Comparison of ENCODE assay signal across 8 cellular contexts in genomic region chr5:143395638-143396352, GRCh38. TPM values are rescaled to one million over a fixed set of nuclear protein-coding genes. Genes with fewer than 3 reads are reported as not detected.
DNase-seq lines count a peak whose midpoint lies in the region; ATAC-seq and TF ChIP-seq lines count a peak whose summit lies in the region.

No MANE protein-coding gene starts in this region.

- H3K9me3 Mint-ChIP-seq in activated CD4-positive, alpha-beta T cell treated with anti-CD3 and anti-CD28 coated beads, Interleukin-2, amount 10 ng/mL, durations not matched to agents 24 days and 14 days: no peaks in the 10 kb centered on the region
- no peaks in the 10 kb centered on the region for H3K9me3 Mint-ChIP-seq in stimulated activated naive CD8-positive, alpha-beta T cell treated with anti-CD3 and anti-CD28 coated beads, Interleukin-15, amount 100 ng/mL, for 72 hours

- no peaks in the 10 kb centered on the region for H3K27me3 Mint-ChIP-seq in activated CD4-positive, alpha-beta T cell treated with anti-CD3 and anti-CD28 coated beads, Interleukin-2, amount 10 ng/mL, durations not matched to agents 24 days and 14 days
- no peaks in the 10 kb centered on the region for H3K27me3 Mint-ChIP-seq in stimulated activated naive CD8-positive, alpha-beta T cell treated with anti-CD3 and anti-CD28 coated beads, Interleukin-15, amount 100 ng/mL, for 72 hours

- DNase-seq in activated CD4-positive, alpha-beta T cell treated with anti-CD3 and anti-CD28 coated beads, Interleukin-2, amount 10 ng/mL, durations not matched to agents 24 days and 14 days: no peak
- no peak for DNase-seq in activated CD4-positive, alpha-beta T cell treated with anti-CD3 and anti-CD28 coated beads, Interleukin-2, amount 50 U/mL, for 48 hours
- DNase-seq in dorsolateral prefrontal cortex: no peak
- DNase-seq in stimulated activated naive CD8-positive, alpha-beta T cell treated with anti-CD3 and anti-CD28 coated beads, Interleukin-15, amount 100 ng/mL, for 72 hours: no peak
- DNase-seq in HEK293T (ENCODE audit: extremely low spot score): no peak
- no peak for DNase-seq in HT-29 (ENCODE audit: low spot score)
- DNase-seq in activated naive CD4-positive, alpha-beta T cell treated with anti-CD3 and anti-CD28 coated beads, Interleukin-2, amount 50 U/mL, for 16 hours: no peak

- H3K27ac ChIP-seq in dorsolateral prefrontal cortex: peak overlapping the region; percentile 12 to 100 (median 98)

- peak; percentile 48 for ATAC-seq in HG03442 (IDR thresholded peaks at IDR 0.05; ENCODE audit: unreplicated experiment)
- peak; percentile 81 for ATAC-seq in stimulated activated naive CD8-positive, alpha-beta T cell treated with anti-CD3 and anti-CD28 coated beads, Interleukin-15, amount 100 ng/mL, for 72 hours

- H3K4me3 Mint-ChIP-seq in activated CD4-positive, alpha-beta T cell treated with anti-CD3 and anti-CD28 coated beads, Interleukin-2, amount 10 ng/mL, durations not matched to agents 24 days and 14 days: peak overlapping the region; percentile 68
- H3K4me3 Mint-ChIP-seq in stimulated activated naive CD8-positive, alpha-beta T cell treated with anti-CD3 and anti-CD28 coated beads, Interleukin-15, amount 100 ng/mL, for 72 hours: peak overlapping the region; percentile 83 to 90

- POLR2A ChIA-PET in HEK293T (lab: Yijun Ruan, JAX): no interaction called here

- peaks cover 44% of the 10 kb centered on the region for H3K36me3 Mint-ChIP-seq in activated CD4-positive, alpha-beta T cell treated with anti-CD3 and anti-CD28 coated beads, Interleukin-2, amount 10 ng/mL, durations not matched to agents 24 days and 14 days (ENCODE audit: low read depth)

- TF ChIP-seq CTCF in dorsolateral prefrontal cortex (IDR thresholded peaks at IDR 0.05 in 54 of 56, conservative IDR thresholded peaks at IDR 0.05 in 2 of 56; ENCODE audit: low read depth in 1 of 56, partially characterized antibody in 56 of 56): no peak

- H3K4me1 Mint-ChIP-seq in activated CD4-positive, alpha-beta T cell treated with anti-CD3 and anti-CD28 coated beads, Interleukin-2, amount 10 ng/mL, durations not matched to agents 24 days and 14 days: peaks cover 54% of the 10 kb centered on the region
- peaks cover 51% of the 10 kb centered on the region for H3K4me1 Mint-ChIP-seq in stimulated activated naive CD8-positive, alpha-beta T cell treated with anti-CD3 and anti-CD28 coated beads, Interleukin-15, amount 100 ng/mL, for 72 hours

- H3K27me3 ChIP-seq in dorsolateral prefrontal cortex: no peaks in the 10 kb centered on the region

- CTCF ChIA-PET in HEK293T (lab: Yijun Ruan, JAX): interaction anchor here (0.6 kb wide), 1 partner anchor 290 kb away, joined by 3 read pairs; no protein-coding TSS in a partner anchor

- peak overlapping the region; percentile 27 to 97 (median 88) for H3K4me3 ChIP-seq in dorsolateral prefrontal cortex

- no peak overlapping the region for H3K27ac Mint-ChIP-seq in activated CD4-positive, alpha-beta T cell treated with anti-CD3 and anti-CD28 coated beads, Interleukin-2, amount 10 ng/mL, durations not matched to agents 24 days and 14 days
- H3K27ac Mint-ChIP-seq in stimulated activated naive CD8-positive, alpha-beta T cell treated with anti-CD3 and anti-CD28 coated beads, Interleukin-15, amount 100 ng/mL, for 72 hours: peak overlapping the region in 1 of 2 donors; percentile 4

- intact Hi-C loops in activated CD4-positive, alpha-beta T cell treated with anti-CD3 and anti-CD28 coated beads, Interleukin-2, amount 10 ng/mL, durations not matched to agents 24 days and 14 days (cut with micrococcal nuclease): no loop called here
- intact Hi-C loops in dorsolateral prefrontal cortex (cut with DNase I): no loop called here

TF ChIP-seq in HEK293T, 16 proteins besides CTCF, POLR2A, EP300 and RAD21:
- TF ChIP-seq NFRKB (IDR thresholded peaks at IDR 0.05) (no peak), ELF4 (IDR thresholded peaks at IDR 0.05) (no peak), FOXK2 (IDR thresholded peaks at IDR 0.05) (no peak), ZNF384 (IDR thresholded peaks at IDR 0.05) (no peak), CTBP1 (IDR thresholded peaks at IDR 0.05; ENCODE audit: borderline replicate concordance) (no peak), L3MBTL2 (conservative IDR thresholded peaks at IDR 0.05) (no peak), HDGF (IDR thresholded peaks at IDR 0.05; ENCODE audit: borderline replicate concordance) (no peak), FOXM1 (IDR thresholded peaks at IDR 0.05; ENCODE audit: borderline replicate concordance) (no peak), BHLHE40 (IDR thresholded peaks at IDR 0.05; ENCODE audit: borderline replicate concordance) (no peak), LEF1 (IDR thresholded peaks at IDR 0.05; ENCODE audit: borderline replicate concordance) (no peak), ARNT (IDR thresholded peaks at IDR 0.05) (no peak), FOXA1 (IDR thresholded peaks at IDR 0.05) (no peak)

RNA-seq across cellular contexts. Expression of gene NR3C1, which starts 7.7 kb away (rescaled TPM):
- 62.2 and 64.7 TPM in 2 replicates for total RNA-seq in activated CD4-positive, alpha-beta T cell treated with anti-CD3 and anti-CD28 coated beads, Interleukin-2, amount 10 ng/mL, durations not matched to agents 24 days and 14 days
- total RNA-seq in dorsolateral prefrontal cortex: 100 to 1,000 TPM in 18 of 120 experiments, 10 to 100 TPM in 102; 56.9 to 114 (median 87.8) TPM
- not detected in 2 replicates for total RNA-seq in HT-29 (2014; rRNA removed; shearing (Covaris generic))

Comparison
In these comparisons a context has a peak if more than half of its experiments do, and no peak if none do; other contexts are left out.
1. RNA of gene NR3C1, which starts 7.7 kb away (total RNA-seq): 56.9 to 114 TPM in dorsolateral prefrontal cortex and 62.2 to 64.7 TPM in activated CD4-positive, alpha-beta T cell treated with anti-CD3 and anti-CD28 coated beads, Interleukin-2, amount 10 ng/mL, durations not matched to agents 24 days and 14 days; not detected in HT-29; every median in the first group is over 10 times any median in the second.